In the genomic region with DNA sequence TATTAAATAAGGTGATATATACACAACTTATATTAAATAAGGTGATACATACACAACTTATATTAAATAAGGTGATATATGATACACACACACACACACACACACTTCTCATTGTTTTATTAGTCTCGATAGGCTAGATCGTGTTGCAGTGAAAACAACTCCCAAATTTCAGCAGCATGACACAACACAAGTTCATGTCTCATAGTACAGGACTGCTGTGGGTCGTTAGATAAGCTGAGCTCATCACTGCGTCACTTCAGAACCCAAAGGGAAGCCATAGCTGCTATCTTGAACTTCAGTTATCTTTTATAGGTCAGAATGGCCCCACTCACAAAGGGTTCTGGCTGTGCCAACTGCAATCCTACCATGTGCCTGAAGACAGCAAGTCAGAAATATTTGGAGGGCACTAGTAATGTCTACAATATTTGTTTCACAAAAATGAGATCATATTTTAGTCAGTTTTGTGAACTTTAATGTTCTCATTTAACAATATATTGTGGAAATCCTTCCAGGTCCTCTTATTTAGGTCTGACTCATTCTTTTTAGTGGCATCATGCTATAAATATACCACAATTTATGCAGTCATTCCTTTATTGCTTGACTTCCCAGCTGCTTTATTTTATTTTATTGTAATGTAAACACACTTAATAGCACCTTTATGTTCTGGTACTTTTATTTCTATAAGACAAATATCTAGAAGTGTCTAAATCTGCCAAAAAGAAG, we compare ENCODE assay signal across 17 cellular contexts.
DNase-seq lines count a peak whose midpoint lies in the region; FAIRE-seq and TF ChIP-seq lines count a peak whose summit lies in the region.
"Had no signal": no experiment of that assay in that cellular context is flagged by ENCODE, and none has a peak within 500 bp of the region (broad histone marks: within the 10 kb centered on the region; RNA-seq: fewer than 3 reads in every experiment).

No MANE protein-coding gene starts in this region.

- no peaks in the 10 kb centered on the region for H3K79me2 ChIP-seq in endothelial cell of umbilical vein (ENCODE audit: control insufficient read depth, insufficient read depth, low read length)

- no TSS peak for BruUV-seq in endothelial cell of umbilical vein (replicated peaks; lab: Mats Ljungman, UMichigan)

- H3K4me1 ChIP-seq in endothelial cell of umbilical vein (ENCODE audit: control insufficient read depth, extremely low read depth, insufficient read depth, low read length) (no peaks in the 10 kb centered on the region), uterus (no peaks in the 10 kb centered on the region), tibial artery (peaks cover 0 to 45% (median 0%) of the 10 kb centered on the region in 4 donors)
- H3K4me1 ChIP-seq: A549, prostate gland had no signal

- no peaks in the 10 kb centered on the region for H3K36me3 ChIP-seq in endothelial cell of umbilical vein (ENCODE audit: control insufficient read depth in 2 of 2, extremely low read depth in 1 of 2, insufficient read depth in 2 of 2, low read length in 2 of 2)
- H3K36me3 ChIP-seq in uterus, result peaks cover 0 to 2% of the 10 kb centered on the region in 2 donors
- H3K36me3 ChIP-seq in tibial artery, result no peaks in the 10 kb centered on the region
- H3K36me3 ChIP-seq: esophagus muscularis mucosa, prostate gland had no signal

- no peak for TF ChIP-seq CTCF in endothelial cell of umbilical vein (IDR thresholded peaks at IDR 0.05; ENCODE audit: extremely low read depth in 1 of 2, insufficient read depth in 1 of 2, low read depth in 1 of 2, low read length in 2 of 2)
- no peak for TF ChIP-seq CTCF in uterus (IDR thresholded peaks at IDR 0.05)
- no peak for TF ChIP-seq CTCF in tibial artery (IDR thresholded peaks at IDR 0.05)

- H3K4me2 ChIP-seq in endothelial cell of umbilical vein (ENCODE audit: insufficient read depth, low read length), result no peak overlapping the region
- H3K4me2 ChIP-seq: A549 had no signal

- no peak overlapping the region for H3K9ac ChIP-seq in endothelial cell of umbilical vein (replicated peaks; ENCODE audit: extremely low read depth, insufficient read depth, low read length)

- H3K27ac ChIP-seq in endothelial cell of umbilical vein (ENCODE audit: insufficient read depth, low read depth, low read length) (no peak overlapping the region), uterus (no peak overlapping the region), tibial artery (no peak overlapping the region)
- H3K27ac ChIP-seq: A549, coronary artery, esophagus muscularis mucosa, prostate gland, SK-N-MC had no signal

- H3K27me3 ChIP-seq in endothelial cell of umbilical vein (ENCODE audit: control insufficient read depth in 2 of 2, insufficient read depth in 2 of 2, low read length in 2 of 2), result no peaks in the 10 kb centered on the region
- no peaks in the 10 kb centered on the region for H3K27me3 ChIP-seq in uterus
- no peaks in the 10 kb centered on the region for H3K27me3 ChIP-seq in tibial artery

- FAIRE-seq in endothelial cell of umbilical vein (lab: Jason Lieb, UNC), result no peak
- FAIRE-seq: A549, G401.6, TTC549 had no signal

- TF ChIP-seq POLR2A in endothelial cell of umbilical vein (IDR thresholded peaks at IDR 0.05; ENCODE audit: low read depth, low read length) (no peak), uterus (IDR thresholded peaks at IDR 0.05) (no peak)

- H3K9me3 ChIP-seq in endothelial cell of umbilical vein (replicated peaks; ENCODE audit: control insufficient read depth, insufficient read depth, low read length) (no peaks in the 10 kb centered on the region), uterus (no peaks in the 10 kb centered on the region), tibial artery (no peaks in the 10 kb centered on the region)
- H3K9me3 ChIP-seq: A549, esophagus muscularis mucosa, prostate gland had no signal

- H3K4me3 ChIP-seq in endothelial cell of umbilical vein (replicated peaks in 1 of 3; ENCODE audit: insufficient read depth in 1 of 3, low read depth in 1 of 3, low read length in 3 of 3), result no peak overlapping the region
- no peak overlapping the region for H3K4me3 ChIP-seq in uterus
- no peak overlapping the region for H3K4me3 ChIP-seq in tibial artery
- H3K4me3 ChIP-seq: A549, coronary artery, esophagus muscularis mucosa, prostate gland, SK-N-MC had no signal

- intact Hi-C loops in endothelial cell of umbilical vein (cut with micrococcal nuclease) (no loop called here), uterus (cut with DNase I; ENCODE audit: low total_unique reads) (no loop called here), tibial artery (cut with DNase I; ENCODE audit: low total_unique reads) (no loop called here)

- H2AFZ ChIP-seq in endothelial cell of umbilical vein (ENCODE audit: low read depth, low read length), result no peak overlapping the region

- peak; percentile 23 for DNase-seq in NCI-H2029 (lab: John Stamatoyannopoulos, UW)
- no peak for DNase-seq in NCI-H2029 treated with DMSO at 0.1 percent for 48 hours (lab: John Stamatoyannopoulos, UW)
- peak; percentile 46 for DNase-seq in NCI-H69 (lab: John Stamatoyannopoulos, UW)
- DNase-seq in endothelial cell of umbilical vein (ENCODE audit: low read depth, low spot score), result peak; percentile 9
- peak; percentile 13 for DNase-seq in renal cortical epithelial cell (ENCODE audit: low read depth)
- DNase-seq in cortex of kidney (lab: John Stamatoyannopoulos, UW), result no peak
- no peak for DNase-seq in uterus
- no peak for DNase-seq in tibial artery
- DNase-seq: CD8-positive, alpha-beta T cell; naive B cell had no signal

- H4K20me1 ChIP-seq in endothelial cell of umbilical vein (replicated peaks; ENCODE audit: control insufficient read depth, extremely low read depth, insufficient read depth, low read length), result no peaks in the 10 kb centered on the region

- dilution Hi-C loops in endothelial cell of umbilical vein (cut with MboI; ENCODE audit: extremely low pct_ligation_motif_present, low sequenced_read_pairs), result no loop called here

- H3K9me1 ChIP-seq in endothelial cell of umbilical vein (replicated peaks; ENCODE audit: control insufficient read depth, extremely low read depth, insufficient read depth, low read length), result no peaks in the 10 kb centered on the region

- CTCF ChIA-PET in endothelial cell of umbilical vein (lab: Charles Lee), result no interaction called here

- POLR2A ChIA-PET in endothelial cell of umbilical vein (lab: Charles Lee), result no interaction called here

TF ChIP-seq in endothelial cell of umbilical vein, 7 proteins besides CTCF, POLR2A, EP300 and RAD21:
- TF ChIP-seq JUN (IDR thresholded peaks at IDR 0.05; ENCODE audit: borderline replicate concordance, insufficient read depth, insufficient read length, low read depth) (no peak), POLR2AphosphoS5 (IDR thresholded peaks at IDR 0.05; ENCODE audit: insufficient read depth, low read depth, low read length) (no peak), MAX (IDR thresholded peaks at IDR 0.05; ENCODE audit: insufficient read depth, insufficient read length) (no peak), GATA2 (IDR thresholded peaks at IDR 0.05; ENCODE audit: insufficient read depth, insufficient read length, low read depth, low read length) (no peak), FOS (IDR thresholded peaks at IDR 0.05; ENCODE audit: borderline replicate concordance, insufficient read depth, low read length) (no peak), MYC (IDR thresholded peaks at IDR 0.05; ENCODE audit: low read depth, low read length) (no peak), EZH2 (IDR thresholded peaks at IDR 0.05; ENCODE audit: borderline replicate concordance, low read depth, low read length, severe bottlenecking) (no peak)

Comparison
In these comparisons a context has a peak if more than half of its experiments do, and no peak if none do; other contexts are left out.
1. DNase-seq: peak in NCI-H2029 (single experiment), NCI-H69 (single experiment), endothelial cell of umbilical vein (single experiment) and renal cortical epithelial cell (single experiment); none in NCI-H2029 treated with DMSO at 0.1 percent for 48 hours (single experiment), cortex of kidney (single experiment), uterus (0 of 2) and tibial artery (0 of 2).